23 cellular contexts compared by ENCODE assay signal in genomic region chr5:72445969-72446368, GRCh38.
"Had no signal": no experiment of that assay in that cellular context is flagged by ENCODE, and none has a peak within 500 bp of the region (broad histone marks: within the 10 kb centered on the region; RNA-seq: fewer than 3 reads in every experiment).

No MANE protein-coding gene starts in this region.

- ATAC-seq: activated CD8-positive, alpha-beta memory T cell treated with anti-CD3 and anti-CD28 coated beads, Interleukin-2, amount 10 ng/mL, durations not matched to agents 7 days and 5 days; activated CD8-positive, alpha-beta T cell treated with anti-CD3 and anti-CD28 coated beads, Interleukin-2, amount 10 ng/mL, durations not matched to agents 7 days and 5 days; activated naive CD4-positive, alpha-beta T cell treated with anti-CD3 and anti-CD28 coated beads, Interleukin-2, amount 50 U/mL, for 72 hours; activated T-cell treated with anti-CD3 and anti-CD28 coated beads, Interleukin-2, amount 50 U/mL, for 72 hours; esophagus mucosa; foreskin keratinocyte; left lung; naive thymus-derived CD4-positive, alpha-beta T cell; stimulated activated memory B cell treated with anti-CD40 and anti-IgM and Interleukin-4, amounts not matched to agents 10 μg/mL and 1 μg/mL and 100 μg/mL, for 72 hours had no signal

- H3K4me3 ChIP-seq: coronary artery, left lung, smooth muscle cell, stomach, tibial nerve had no signal

- H3K9me3 ChIP-seq: left lung, stomach, tibial nerve had no signal

- DNase-seq: activated B cell treated with CpG ODN at 0.5 μM for 24 hours; activated CD8-positive, alpha-beta memory T cell treated with anti-CD3 and anti-CD28 coated beads, Interleukin-2, amount 10 ng/mL, durations not matched to agents 7 days and 5 days; activated CD8-positive, alpha-beta T cell treated with anti-CD3 and anti-CD28 coated beads, Interleukin-2, amount 10 ng/mL, durations not matched to agents 7 days and 5 days; activated naive CD4-positive, alpha-beta T cell; activated T-cell treated with anti-CD3 and anti-CD28 coated beads, Interleukin-2, amount 50 U/mL, for 72 hours; anterior cingulate cortex; cerebellar nuclear complex; foreskin keratinocyte; kidney glomerular epithelial cell; left lung; naive thymus-derived CD4-positive, alpha-beta T cell; retina; stimulated activated CD4-positive, alpha-beta T cell treated with anti-CD3 and anti-CD28 coated beads, Interleukin-1b, Interleukin-23, amount 100 ng/mL, for 48 hours; stimulated activated CD4-positive, alpha-beta T cell treated with anti-CD3 and anti-CD28 coated beads, Interleukin-4, amount 100 ng/mL, for 4 hours; stimulated activated CD8-positive, alpha-beta memory T cell treated with anti-CD3 and anti-CD28 coated beads, Interleukin-4, amount 100 ng/mL, for 48 hours; stomach; T-helper 1 cell had no signal

- H3K36me3 ChIP-seq: left lung, stomach, tibial nerve had no signal

- H3K27me3 ChIP-seq: foreskin keratinocyte, left lung, stomach, tibial nerve had no signal

- H3K27ac ChIP-seq: coronary artery, foreskin keratinocyte, left lung, stomach had no signal

- H3K4me2 ChIP-seq: smooth muscle cell had no signal
